Comparison of ENCODE assay signal across 9 cellular contexts in genomic region chr1:11802616-11802972, GRCh38. TPM values are rescaled to one million over a fixed set of nuclear protein-coding genes. Genes with fewer than 3 reads are reported as not detected.
DNase-seq lines count a peak whose midpoint lies in the region; ATAC-seq and TF ChIP-seq lines count a peak whose summit lies in the region.
"Had no signal": no experiment of that assay in that cellular context is flagged by ENCODE, and none has a peak within 500 bp of the region (broad histone marks: within the 10 kb centered on the region; RNA-seq: fewer than 3 reads in every experiment).

No MANE protein-coding gene starts in this region.

- H3K27me3 ChIP-seq in upper lobe of left lung = no peaks in the 10 kb centered on the region
- H3K27me3 ChIP-seq: SJSA1 had no signal

- H3K27ac ChIP-seq in upper lobe of left lung = peak overlapping the region; percentile 91 to 99 (median 97)
- H3K27ac ChIP-seq: SJSA1 had no signal

- H3K36me3 ChIP-seq in upper lobe of left lung = peaks cover 11 to 43% (median 26%) of the 10 kb centered on the region in 4 donors

- no peaks in the 10 kb centered on the region for H3K9me3 ChIP-seq in upper lobe of left lung
- H3K9me3 ChIP-seq: SJSA1 had no signal

- 6 to 16% methylated on average over 3 to 6 of the region's 6 CpGs for WGBS in upper lobe of left lung, 2 donors

- TF ChIP-seq CTCF in choroid plexus epithelial cell (conservative IDR thresholded peaks at IDR 0.05; ENCODE audit: low read depth, low read length) (no peak), upper lobe of left lung (IDR thresholded peaks at IDR 0.05) (no peak)

- peak overlapping the region; percentile 84 for H3K4me3 ChIP-seq in choroid plexus epithelial cell (ENCODE audit: low read depth, low read length)
- H3K4me3 ChIP-seq in upper lobe of left lung = peak overlapping the region; percentile 45 to 72 (median 70)
- H3K4me3 ChIP-seq: SJSA1 had no signal

- no peak for TF ChIP-seq POLR2A in upper lobe of left lung (IDR thresholded peaks at IDR 0.05)

- no peak for TF ChIP-seq EP300 in upper lobe of left lung (IDR thresholded peaks at IDR 0.05)

- peaks cover 54 to 64% (median 58%) of the 10 kb centered on the region in 4 donors for H3K4me1 ChIP-seq in upper lobe of left lung

- ATAC-seq in upper lobe of left lung (ENCODE audit: low FRiP score in 2 of 2) (no peak), HG02763 (IDR thresholded peaks at IDR 0.05; ENCODE audit: unreplicated experiment) (no peak), GM18511 (IDR thresholded peaks at IDR 0.05; ENCODE audit: unreplicated experiment) (no peak), GM19467 (IDR thresholded peaks at IDR 0.05; ENCODE audit: unreplicated experiment) (no peak)

- peak; percentile 62 for DNase-seq in activated effector memory CD4-positive, alpha-beta T cell treated with anti-CD3 and anti-CD28 coated beads, Interleukin-2, amount 50 U/mL, for 16 hours
- no peak for DNase-seq in activated effector memory CD4-positive, alpha-beta T cell treated with Interleukin-2 at 50 U/mL for 16 hours
- DNase-seq in choroid plexus epithelial cell (ENCODE audit: low read depth) = peak; percentile 36
- DNase-seq in medulla oblongata (ENCODE audit: extremely low spot score) = peak; percentile 50
- DNase-seq in upper lobe of left lung = no peak

RNA-seq across cellular contexts. Expression of gene MTHFR, which starts 3.2 kb away (rescaled TPM):
- total RNA-seq in upper lobe of left lung = 100 to 1,000 TPM in 2 of 6 donors, 10 to 100 TPM in 4; 51.5 to 163 (median 58.2) TPM

RNA-seq across cellular contexts. Expression of gene CLCN6, which starts 3.4 kb away (rescaled TPM):
- total RNA-seq in upper lobe of left lung = 10 to 100 TPM; 21.6 to 96.4 (median 33.0) TPM

RNA-seq across cellular contexts. Expression of gene C1orf167, which starts 40.6 kb away (rescaled TPM):
- 10 to 100 TPM in 2 of 6 donors, 1 to 10 TPM in 4; 1.0 to 14.3 (median 8.8) TPM for total RNA-seq in upper lobe of left lung
- total RNA-seq: SJSA1 had no signal

RNA-seq across cellular contexts. Expression of gene NPPA, which starts 45.0 kb away (rescaled TPM):
- 1 to 10 TPM in 1 of 6 donors, not detected in 5; 3.1 TPM for total RNA-seq in upper lobe of left lung
- total RNA-seq: SJSA1 had no signal

RNA-seq across cellular contexts. Expression of gene NPPB, which starts 56.2 kb away (rescaled TPM):
- total RNA-seq in upper lobe of left lung = not detected

Comparison
In these comparisons a context has a peak if more than half of its experiments do, and no peak if none do; other contexts are left out.
1. DNase-seq: peak in activated effector memory CD4-positive, alpha-beta T cell treated with anti-CD3 and anti-CD28 coated beads, Interleukin-2, amount 50 U/mL, for 16 hours (single experiment), choroid plexus epithelial cell (single experiment) and medulla oblongata (single experiment); none in activated effector memory CD4-positive, alpha-beta T cell treated with Interleukin-2 at 50 U/mL for 16 hours (single experiment) and upper lobe of left lung (0 of 2).